In genomic region chr22:42856179-42856864, GRCh38 we compare ENCODE assay signal across 8 cellular contexts. TPM values are rescaled to one million over a fixed set of nuclear protein-coding genes. Genes with fewer than 3 reads are reported as not detected.
DNase-seq lines count a peak whose midpoint lies in the region; ATAC-seq and TF ChIP-seq lines count a peak whose summit lies in the region.

No MANE protein-coding gene starts in this region.

- intact Hi-C loops in PC-3 (cut with micrococcal nuclease) (no loop called here), psoas muscle (cut with DNase I) (no loop called here), vagina (cut with DNase I) (no loop called here)

- peaks cover 40% of the 10 kb centered on the region for H3K79me2 ChIP-seq in PC-3 (ENCODE audit: low read length)

- H3K4me3 ChIP-seq in PC-3 (ENCODE audit: low read length) (peak overlapping the region; percentile 94), cardiac muscle cell (peak overlapping the region; percentile 94), psoas muscle (peak overlapping the region; percentile 91), vagina (peak overlapping the region; percentile 66 to 96)

- H3K4me1 ChIP-seq in PC-3 (ENCODE audit: insufficient read depth, low read length), result 0 out of 2 replicates have a peak, but pooled peaks cover 4% of the 10 kb centered on the region
- peaks cover 9% of the 10 kb centered on the region for H3K4me1 ChIP-seq in cardiac muscle cell (ENCODE audit: low read depth)
- peaks cover 38% of the 10 kb centered on the region for H3K4me1 ChIP-seq in psoas muscle
- H3K4me1 ChIP-seq in vagina, result peaks cover 26% of the 10 kb centered on the region

- H3K4me2 ChIP-seq in PC-3 (ENCODE audit: low read length), result peak overlapping the region; percentile 97

- no peak for TF ChIP-seq POLR2A in vagina (IDR thresholded peaks at IDR 0.05)

- POLR2A ChIA-PET in PC-3 (lab: Charles Lee; ENCODE audit: unreplicated experiment), result interaction anchor here (0.5 to 0.6 kb wide), 2 partner anchors 138 to 158 kb away, joined by 3 to 7 read pairs; partner anchors contain the start of gene PACSIN2

- H2AFZ ChIP-seq in PC-3 (ENCODE audit: low read length), result peak overlapping the region; percentile 40; the same call in 1 of the 2 replicates

- CTCF ChIA-PET in PC-3 (lab: Charles Lee), result interaction anchor here (0.9 kb wide), 1 partner anchor 11 kb away, joined by 6 read pairs; no protein-coding TSS in a partner anchor

- no peaks in the 10 kb centered on the region for H3K9me2 ChIP-seq in PC-3 (replicated peaks; ENCODE audit: low read length)

- DNase-seq in GM10266 (ENCODE audit: extremely low spot score), result peak; percentile 58
- no peak for DNase-seq in PC-3
- DNase-seq in activated gamma-delta T cell (lab: John Stamatoyannopoulos, UW), result peak; percentile 62
- DNase-seq in cardiac muscle cell (ENCODE audit: low read depth in 1 of 2, low spot score in 1 of 2), result peak; percentile 28 to 54
- peak; percentile 73 to 84 for DNase-seq in psoas muscle
- no peak for DNase-seq in vagina (ENCODE audit: extremely low spot score in 2 of 2)
- DNase-seq in occipital lobe (lab: John Stamatoyannopoulos, UW), result no peak

- H3F3A ChIP-seq in PC-3 (ENCODE audit: low read length, unreplicated experiment), result no peaks in the 10 kb centered on the region

- WGBS in psoas muscle, 3 donors, result 0 to 1% (median 0%) methylated on average over 28 to 44 of the region's 44 CpGs

- no peak for TF ChIP-seq CTCF in GM10266 (IDR thresholded peaks at IDR 0.05; ENCODE audit: control insufficient read depth, insufficient read depth, low read depth, missing control alignments)
- TF ChIP-seq CTCF in PC-3 (conservative IDR thresholded peaks at IDR 0.05; ENCODE audit: low read depth, low read length), result no peak
- TF ChIP-seq CTCF in cardiac muscle cell (IDR thresholded peaks at IDR 0.05; ENCODE audit: low read depth, low read length), result no peak
- no peak for TF ChIP-seq CTCF in psoas muscle (IDR thresholded peaks at IDR 0.05)
- no peak for TF ChIP-seq CTCF in vagina (IDR thresholded peaks at IDR 0.05)

- ATAC-seq in HG02642 (IDR thresholded peaks at IDR 0.05; ENCODE audit: poor library complexity, unreplicated experiment) (peak; percentile 33), PC-3 (peak; percentile 25), psoas muscle (peak; percentile 26 to 40 (median 34))

- no peaks in the 10 kb centered on the region for H3K9me3 ChIP-seq in PC-3 (ENCODE audit: low read length)
- H3K9me3 ChIP-seq in cardiac muscle cell (ENCODE audit: low read depth), result no peaks in the 10 kb centered on the region
- H3K9me3 ChIP-seq in psoas muscle, result no peaks in the 10 kb centered on the region
- no peaks in the 10 kb centered on the region for H3K9me3 ChIP-seq in vagina

- H3K9ac ChIP-seq in PC-3 (ENCODE audit: low read length), result peak overlapping the region; percentile 85

- H3K27ac ChIP-seq in PC-3 (ENCODE audit: low read length) (peak overlapping the region; percentile 18; the same call in 1 of the 2 replicates), cardiac muscle cell (peak overlapping the region; percentile 95), psoas muscle (peak overlapping the region; percentile 97), vagina (peak overlapping the region; percentile 87)

- H3K36me3 ChIP-seq in PC-3 (ENCODE audit: low read depth, low read length) (no peaks in the 10 kb centered on the region), cardiac muscle cell (no peaks in the 10 kb centered on the region), psoas muscle (ENCODE audit: insufficient read depth in 1 of 2, low read depth in 1 of 2) (no peaks in the 10 kb centered on the region), vagina (no peaks in the 10 kb centered on the region)

- H3K27me3 ChIP-seq in PC-3 (ENCODE audit: low read length), result no peaks in the 10 kb centered on the region
- H3K27me3 ChIP-seq in cardiac muscle cell, result no peaks in the 10 kb centered on the region
- no peaks in the 10 kb centered on the region for H3K27me3 ChIP-seq in psoas muscle (ENCODE audit: insufficient read depth in 3 of 3, low read length in 2 of 3)
- no peaks in the 10 kb centered on the region for H3K27me3 ChIP-seq in vagina

- BruUV-seq in PC-3 (replicated peaks; lab: Mats Ljungman, UMichigan), result no TSS peak

- H4K20me1 ChIP-seq in PC-3 (ENCODE audit: low read length), result peaks cover 4% of the 10 kb centered on the region; the same call in 1 of the 2 replicates

RNA-seq across cellular contexts. Expression of gene ARFGAP3, which starts 0.8 kb away (rescaled TPM):
- total RNA-seq in PC-3 (2014; rRNA removed) (11.2 and 19.2 TPM in 2 replicates), cardiac muscle cell (26.3 and 30.1 TPM in 2 replicates), psoas muscle (10 to 100 TPM; 19.7 to 36.1 (median 25.8) TPM), vagina (28.0 TPM), occipital lobe (72.1 TPM)
- polyA plus RNA-seq in cardiac muscle cell (38.2 and 48.6 TPM in 2 replicates), psoas muscle (10 to 100 TPM; 18.4 to 25.0 (median 20.1) TPM)

Comparison
In these comparisons a context has a peak if more than half of its experiments do, and no peak if none do; other contexts are left out.
1. DNase-seq: peak in GM10266 (single experiment), activated gamma-delta T cell (single experiment), cardiac muscle cell (2 of 2) and psoas muscle (2 of 2); none in PC-3 (single experiment), vagina (0 of 2) and occipital lobe (single experiment).
2. H3K27ac ChIP-seq: peak in every context shown above with its lines; median percentile 97 in psoas muscle; 95 in cardiac muscle cell; 87 in vagina; 18 in PC-3.
3. Peak in every context shown above with its lines, with median percentiles within 50 percentile points of each other: ATAC-seq and H3K4me3 ChIP-seq.